Comparison of ENCODE assay signal across 8 cellular contexts in genomic region chr5:180291943-180292831, GRCh38. TPM values are rescaled to one million over a fixed set of nuclear protein-coding genes. Genes with fewer than 3 reads are reported as not detected.
A peak's percentile ranks its signal among the peaks of the same experiment; 100 is the strongest.
DNase-seq lines count a peak whose midpoint lies in the region; ATAC-seq lines count a peak whose summit lies in the region.

TSS of gene MAPK9 (minus strand) at chr5:180292083. CDS start at chr5:180280561, 11,522 bp downstream.

- peak within 1 kb of the TSS; percentile 96 for H3K14ac ChIP-seq in neuronal stem cell (ENCODE audit: low read length)

- DNase-seq in EL (peak; percentile 81), KG1 (lab: John Stamatoyannopoulos, UW) (peak; percentile 72), SJSA1 (ENCODE audit: low read depth in 1 of 2, low spot score in 2 of 2) (peak; percentile 82 to 85), foreskin melanocyte (peak; percentile 54), neuronal stem cell (ENCODE audit: low spot score) (peak; percentile 87)
- peak; percentile 70 for DNase-seq in activated gamma-delta T cell treated with anti-CD3 and anti-CD28 coated beads, Interleukin-2, amount 50 U/mL, for 16 hours (ENCODE audit: low read depth)

- peak; percentile 83 for ATAC-seq in GM21717 (IDR thresholded peaks at IDR 0.05; ENCODE audit: unreplicated experiment)

- H3K9me3 ChIP-seq in SJSA1 (replicated peaks) (no peaks in the 10 kb centered on the region), neuronal stem cell (replicated peaks in 1 of 2; ENCODE audit: control insufficient read depth in 2 of 2, insufficient read depth in 1 of 2, low read depth in 1 of 2, low read length in 2 of 2) (peaks cover 5 to 10% of the 10 kb centered on the region in 2 donors), subcutaneous abdominal adipose tissue (ENCODE audit: control insufficient read depth in 5 of 5, low read length in 5 of 5) (no peaks in the 10 kb centered on the region)

- H3K9ac ChIP-seq in neuronal stem cell (ENCODE audit: low read depth, low read length, poor library complexity) (peak within 1 kb of the TSS; percentile 97), subcutaneous abdominal adipose tissue (ENCODE audit: low read length in 5 of 5) (peak within 1 kb of the TSS in 4 of 5 donors; percentile 79 to 85 (median 82))

- no peak within 1 kb of the TSS for H2BK15ac ChIP-seq in neuronal stem cell (ENCODE audit: low read length)

- H2AFZ ChIP-seq in neuronal stem cell (ENCODE audit: low read length): peak within 1 kb of the TSS; percentile 99

- peak within 1 kb of the TSS; percentile 97 for H2BK5ac ChIP-seq in neuronal stem cell (ENCODE audit: low read length)

- H3K4me1 ChIP-seq in SJSA1 (replicated peaks): peaks cover 25% of the 10 kb centered on the region
- peaks cover 0 to 11% of the 10 kb centered on the region in 2 donors for H3K4me1 ChIP-seq in neuronal stem cell (ENCODE audit: control insufficient read depth in 2 of 2, insufficient read depth in 1 of 2, low read depth in 1 of 2, low read length in 2 of 2)
- H3K4me1 ChIP-seq in subcutaneous abdominal adipose tissue (ENCODE audit: control insufficient read depth in 5 of 5, insufficient read depth in 5 of 5, low read length in 5 of 5): peaks cover 5 to 26% (median 24%) of the 10 kb centered on the region in 5 donors

- WGBS in neuronal stem cell (ENCODE audit: extremely low coverage in 2 of 2, insufficient read length in 2 of 2, insufficient replicate concordance in 1 of 2), 2 donors: no CpG with 5 or more reads among the region's 122 CpGs

- no peak within 1 kb of the TSS for H2BK120ac ChIP-seq in neuronal stem cell (ENCODE audit: low read depth, low read length)

- peak within 1 kb of the TSS; percentile 98 for H2AK5ac ChIP-seq in neuronal stem cell (ENCODE audit: low read depth, low read length)

- peaks cover 13% of the 10 kb centered on the region for H3K79me1 ChIP-seq in neuronal stem cell (ENCODE audit: low read depth, low read length)

- H3K36me3 ChIP-seq in SJSA1 (peaks cover 15% of the 10 kb centered on the region), neuronal stem cell (replicated peaks in 1 of 2; ENCODE audit: control insufficient read depth in 2 of 2, insufficient read depth in 2 of 2, low read length in 2 of 2) (peaks cover 7 to 27% of the 10 kb centered on the region in 2 donors), subcutaneous abdominal adipose tissue (ENCODE audit: control insufficient read depth in 5 of 5, insufficient read depth in 5 of 5, low read length in 5 of 5) (no peaks in the 10 kb centered on the region)

- H3K4ac ChIP-seq in neuronal stem cell (ENCODE audit: low read length): peak within 1 kb of the TSS; percentile 43

- H2BK12ac ChIP-seq in neuronal stem cell (ENCODE audit: low read length): no peak within 1 kb of the TSS

- peak within 1 kb of the TSS; percentile 95 for H3K23ac ChIP-seq in neuronal stem cell (ENCODE audit: low read depth, low read length, poor library complexity)

- peak within 1 kb of the TSS; percentile 99 for H3K4me2 ChIP-seq in neuronal stem cell (ENCODE audit: insufficient read depth, low read length, poor library complexity, severe bottlenecking)

- peak within 1 kb of the TSS; percentile 93 for H3K4me3 ChIP-seq in SJSA1
- H3K4me3 ChIP-seq in neuronal stem cell (ENCODE audit: low read length in 2 of 2): peak within 1 kb of the TSS; percentile 88 to 89
- H3K4me3 ChIP-seq in subcutaneous abdominal adipose tissue (ENCODE audit: low read depth in 1 of 5, low read length in 5 of 5): peak within 1 kb of the TSS; percentile 64 to 85 (median 75)

- H4K8ac ChIP-seq in neuronal stem cell (ENCODE audit: low read depth, low read length): peak within 1 kb of the TSS; percentile 77

- peak within 1 kb of the TSS; percentile 99 for H3K18ac ChIP-seq in neuronal stem cell (ENCODE audit: low read length)

- H3K27me3 ChIP-seq in SJSA1 (replicated peaks) (no peaks in the 10 kb centered on the region), neuronal stem cell (ENCODE audit: control insufficient read depth in 3 of 3, insufficient read depth in 3 of 3, low read depth in 1 of 3, low read length in 3 of 3) (peaks cover 0 to 2% (median 0%) of the 10 kb centered on the region in 3 experiments), subcutaneous abdominal adipose tissue (ENCODE audit: control insufficient read depth in 5 of 5, insufficient read depth in 4 of 5, low read length in 5 of 5) (no peaks in the 10 kb centered on the region)

- H3K27ac ChIP-seq in SJSA1 (peak within 1 kb of the TSS; percentile 39; the same call in 1 of the 2 replicates), neuronal stem cell (replicated peaks; ENCODE audit: low read length) (peak within 1 kb of the TSS; percentile 83), subcutaneous abdominal adipose tissue (ENCODE audit: low read depth, low read length) (peak within 1 kb of the TSS; percentile 62)

- H4K91ac ChIP-seq in neuronal stem cell (ENCODE audit: low read depth, low read length, poor library complexity): no peak within 1 kb of the TSS

RNA-seq across cellular contexts. Expression of gene MAPK9, which starts in this region (rescaled TPM):
- 44.9 and 82.1 TPM in 2 replicates for total RNA-seq in SJSA1 (2014; rRNA removed; shearing (Covaris generic))
- 19.1 TPM for polyA plus RNA-seq in neuronal stem cell (2013, experiment 1 of 2)
- polyA plus RNA-seq in neuronal stem cell (2013, experiment 2 of 2): 20.1 TPM

Comparison
In these comparisons a context has a peak if more than half of its experiments do, and no peak if none do; other contexts are left out.
1. Peak in every context shown above with its lines: DNase-seq, ATAC-seq, H3K4me3 ChIP-seq and H3K27ac ChIP-seq.